Comparison of ENCODE assay signal across 1 cellular context in the genomic region with DNA sequence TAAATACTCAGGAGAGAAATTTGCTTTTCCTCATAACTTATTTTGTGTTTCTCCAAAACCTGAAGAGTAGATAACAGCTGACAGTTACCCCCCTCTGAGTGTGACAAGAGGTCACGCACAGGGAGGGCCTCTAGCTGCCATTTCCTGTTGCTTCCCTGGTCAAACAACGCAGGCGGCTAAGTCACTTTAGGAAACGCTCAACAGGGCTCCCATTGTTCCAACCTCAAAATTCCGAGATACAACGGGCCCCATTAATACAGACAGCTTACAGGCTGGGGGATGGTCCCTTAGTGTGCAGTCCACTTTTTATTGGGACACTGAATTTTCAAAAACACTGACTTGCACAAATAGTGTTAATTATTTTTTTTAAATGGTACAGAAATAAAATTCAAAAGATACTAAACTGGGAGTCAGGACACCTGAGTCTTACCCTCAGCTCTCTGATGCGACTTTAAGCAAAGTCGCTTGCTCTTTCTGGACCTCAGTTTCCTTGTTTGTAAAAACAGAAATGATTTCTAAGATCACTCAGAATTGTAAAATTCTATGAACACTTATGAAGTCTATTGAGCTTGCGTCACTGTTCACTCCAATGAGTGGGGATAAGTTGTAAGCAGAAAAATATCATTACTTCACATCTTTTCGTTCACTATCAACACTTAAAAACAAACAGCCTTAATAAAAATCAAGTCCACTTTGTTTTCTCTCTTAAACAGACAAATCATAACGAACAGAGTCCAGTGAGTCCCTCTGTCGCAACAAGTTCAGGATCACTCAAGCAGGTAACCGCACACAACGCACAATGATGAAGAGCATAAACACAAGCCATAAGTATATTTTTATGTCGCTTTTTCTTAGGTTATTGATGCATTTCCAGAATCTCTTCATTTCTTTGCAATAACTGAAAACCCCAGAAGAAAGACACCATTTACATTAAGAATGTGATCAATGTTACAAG.
A peak's percentile ranks its signal among the peaks of the same experiment; 100 is the strongest.
TF ChIP-seq lines count a peak whose summit lies in the region.

No MANE protein-coding gene starts in this region.

TF ChIP-seq in HepG2, 621 proteins besides CTCF, POLR2A, EP300 and RAD21 (continued from another document and continues in another):
- TF ChIP-seq, protein P1, sequence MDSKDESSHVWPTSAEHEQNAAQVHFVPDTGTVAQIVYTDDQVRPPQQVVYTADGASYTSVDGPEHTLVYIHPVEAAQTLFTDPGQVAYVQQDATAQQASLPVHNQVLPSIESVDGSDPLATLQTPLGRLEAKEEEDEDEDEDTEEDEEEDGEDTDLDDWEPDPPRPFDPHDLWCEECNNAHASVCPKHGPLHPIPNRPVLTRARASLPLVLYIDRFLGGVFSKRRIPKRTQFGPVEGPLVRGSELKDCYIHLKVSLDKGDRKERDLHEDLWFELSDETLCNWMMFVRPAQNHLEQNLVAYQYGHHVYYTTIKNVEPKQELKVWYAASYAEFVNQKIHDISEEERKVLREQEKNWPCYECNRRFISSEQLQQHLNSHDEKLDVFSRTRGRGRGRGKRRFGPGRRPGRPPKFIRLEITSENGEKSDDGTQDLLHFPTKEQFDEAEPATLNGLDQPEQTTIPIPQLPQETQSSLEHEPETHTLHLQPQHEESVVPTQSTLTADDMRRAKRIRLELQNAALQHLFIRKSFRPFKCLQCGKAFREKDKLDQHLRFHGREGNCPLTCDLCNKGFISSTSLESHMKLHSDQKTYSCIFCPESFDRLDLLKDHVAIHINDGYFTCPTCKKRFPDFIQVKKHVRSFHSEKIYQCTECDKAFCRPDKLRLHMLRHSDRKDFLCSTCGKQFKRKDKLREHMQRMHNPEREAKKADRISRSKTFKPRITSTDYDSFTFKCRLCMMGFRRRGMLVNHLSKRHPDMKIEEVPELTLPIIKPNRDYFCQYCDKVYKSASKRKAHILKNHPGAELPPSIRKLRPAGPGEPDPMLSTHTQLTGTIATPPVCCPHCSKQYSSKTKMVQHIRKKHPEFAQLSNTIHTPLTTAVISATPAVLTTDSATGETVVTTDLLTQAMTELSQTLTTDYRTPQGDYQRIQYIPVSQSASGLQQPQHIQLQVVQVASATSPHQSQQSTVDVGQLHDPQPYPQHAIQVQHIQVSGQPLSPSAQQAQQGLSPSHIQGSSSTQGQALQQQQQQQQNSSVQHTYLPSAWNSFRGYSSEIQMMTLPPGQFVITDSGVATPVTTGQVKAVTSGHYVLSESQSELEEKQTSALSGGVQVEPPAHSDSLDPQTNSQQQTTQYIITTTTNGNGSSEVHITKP (CRISPR knock-in tag; IDR thresholded peaks at IDR 0.05; ENCODE audit: low read depth), result no peak
- TF ChIP-seq RFXAP (CRISPR knock-in tag; IDR thresholded peaks at IDR 0.05; ENCODE audit: borderline replicate concordance) (0 out of 2 replicates have a peak, but pooled peaks have one; percentile 50), ZNF350 (CRISPR knock-in tag; IDR thresholded peaks at IDR 0.05; ENCODE audit: borderline replicate concordance, low read depth) (no peak), RBM39 (IDR thresholded peaks at IDR 0.05; ENCODE audit: low read depth, low read length, poor library complexity, severe bottlenecking) (no peak), EZH2 (conservative IDR thresholded peaks at IDR 0.05; ENCODE audit: low read depth, low read length) (no peak), ZEB1 (IDR thresholded peaks at IDR 0.05; ENCODE audit: insufficient replicate concordance, low read depth) (no peak), KMT2A (CRISPR knock-in tag; IDR thresholded peaks at IDR 0.05) (peak; percentile 55; the same call in 1 of the 2 replicates), CBX5 (CRISPR knock-in tag; IDR thresholded peaks at IDR 0.05; ENCODE audit: borderline replicate concordance) (no peak; the same call in 1 of the 2 replicates), REPIN1 (CRISPR knock-in tag; IDR thresholded peaks at IDR 0.05; ENCODE audit: borderline replicate concordance, low read depth) (peak; percentile 30; the same call in 1 of the 2 replicates), ZNF558 (CRISPR knock-in tag; IDR thresholded peaks at IDR 0.05; ENCODE audit: borderline replicate concordance) (no peak), ZNF616 (CRISPR knock-in tag; IDR thresholded peaks at IDR 0.05; ENCODE audit: low read depth) (no peak), SALL2 (CRISPR knock-in tag; IDR thresholded peaks at IDR 0.05) (no peak), FOXA3 (CRISPR knock-in tag; IDR thresholded peaks at IDR 0.05) (peak; percentile 86), SP140L (CRISPR knock-in tag; IDR thresholded peaks at IDR 0.05; ENCODE audit: borderline replicate concordance) (no peak)
- TF ChIP-seq, protein P2, sequence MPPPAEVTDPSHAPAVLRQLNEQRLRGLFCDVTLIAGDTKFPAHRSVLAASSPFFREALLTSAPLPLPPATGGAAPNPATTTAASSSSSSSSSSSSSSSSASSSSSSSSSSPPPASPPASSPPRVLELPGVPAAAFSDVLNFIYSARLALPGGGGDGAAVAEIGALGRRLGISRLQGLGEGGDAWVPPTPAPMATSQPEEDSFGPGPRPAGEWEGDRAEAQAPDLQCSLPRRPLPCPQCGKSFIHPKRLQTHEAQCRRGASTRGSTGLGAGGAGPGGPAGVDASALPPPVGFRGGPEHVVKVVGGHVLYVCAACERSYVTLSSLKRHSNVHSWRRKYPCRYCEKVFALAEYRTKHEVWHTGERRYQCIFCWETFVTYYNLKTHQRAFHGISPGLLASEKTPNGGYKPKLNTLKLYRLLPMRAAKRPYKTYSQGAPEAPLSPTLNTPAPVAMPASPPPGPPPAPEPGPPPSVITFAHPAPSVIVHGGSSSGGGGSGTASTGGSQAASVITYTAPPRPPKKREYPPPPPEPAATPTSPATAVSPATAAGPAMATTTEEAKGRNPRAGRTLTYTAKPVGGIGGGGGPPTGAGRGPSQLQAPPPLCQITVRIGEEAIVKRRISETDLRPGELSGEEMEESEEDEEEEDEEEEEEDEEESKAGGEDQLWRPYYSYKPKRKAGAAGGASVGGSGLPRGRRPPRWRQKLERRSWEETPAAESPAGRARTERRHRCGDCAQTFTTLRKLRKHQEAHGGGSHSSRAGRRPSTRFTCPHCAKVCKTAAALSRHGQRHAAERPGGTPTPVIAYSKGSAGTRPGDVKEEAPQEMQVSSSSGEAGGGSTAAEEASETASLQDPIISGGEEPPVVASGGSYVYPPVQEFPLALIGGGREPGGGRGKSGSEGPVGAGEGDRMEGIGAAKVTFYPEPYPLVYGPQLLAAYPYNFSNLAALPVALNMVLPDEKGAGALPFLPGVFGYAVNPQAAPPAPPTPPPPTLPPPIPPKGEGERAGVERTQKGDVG (CRISPR knock-in tag; IDR thresholded peaks at IDR 0.05; ENCODE audit: borderline replicate concordance), result no peak
- TF ChIP-seq, protein P3, sequence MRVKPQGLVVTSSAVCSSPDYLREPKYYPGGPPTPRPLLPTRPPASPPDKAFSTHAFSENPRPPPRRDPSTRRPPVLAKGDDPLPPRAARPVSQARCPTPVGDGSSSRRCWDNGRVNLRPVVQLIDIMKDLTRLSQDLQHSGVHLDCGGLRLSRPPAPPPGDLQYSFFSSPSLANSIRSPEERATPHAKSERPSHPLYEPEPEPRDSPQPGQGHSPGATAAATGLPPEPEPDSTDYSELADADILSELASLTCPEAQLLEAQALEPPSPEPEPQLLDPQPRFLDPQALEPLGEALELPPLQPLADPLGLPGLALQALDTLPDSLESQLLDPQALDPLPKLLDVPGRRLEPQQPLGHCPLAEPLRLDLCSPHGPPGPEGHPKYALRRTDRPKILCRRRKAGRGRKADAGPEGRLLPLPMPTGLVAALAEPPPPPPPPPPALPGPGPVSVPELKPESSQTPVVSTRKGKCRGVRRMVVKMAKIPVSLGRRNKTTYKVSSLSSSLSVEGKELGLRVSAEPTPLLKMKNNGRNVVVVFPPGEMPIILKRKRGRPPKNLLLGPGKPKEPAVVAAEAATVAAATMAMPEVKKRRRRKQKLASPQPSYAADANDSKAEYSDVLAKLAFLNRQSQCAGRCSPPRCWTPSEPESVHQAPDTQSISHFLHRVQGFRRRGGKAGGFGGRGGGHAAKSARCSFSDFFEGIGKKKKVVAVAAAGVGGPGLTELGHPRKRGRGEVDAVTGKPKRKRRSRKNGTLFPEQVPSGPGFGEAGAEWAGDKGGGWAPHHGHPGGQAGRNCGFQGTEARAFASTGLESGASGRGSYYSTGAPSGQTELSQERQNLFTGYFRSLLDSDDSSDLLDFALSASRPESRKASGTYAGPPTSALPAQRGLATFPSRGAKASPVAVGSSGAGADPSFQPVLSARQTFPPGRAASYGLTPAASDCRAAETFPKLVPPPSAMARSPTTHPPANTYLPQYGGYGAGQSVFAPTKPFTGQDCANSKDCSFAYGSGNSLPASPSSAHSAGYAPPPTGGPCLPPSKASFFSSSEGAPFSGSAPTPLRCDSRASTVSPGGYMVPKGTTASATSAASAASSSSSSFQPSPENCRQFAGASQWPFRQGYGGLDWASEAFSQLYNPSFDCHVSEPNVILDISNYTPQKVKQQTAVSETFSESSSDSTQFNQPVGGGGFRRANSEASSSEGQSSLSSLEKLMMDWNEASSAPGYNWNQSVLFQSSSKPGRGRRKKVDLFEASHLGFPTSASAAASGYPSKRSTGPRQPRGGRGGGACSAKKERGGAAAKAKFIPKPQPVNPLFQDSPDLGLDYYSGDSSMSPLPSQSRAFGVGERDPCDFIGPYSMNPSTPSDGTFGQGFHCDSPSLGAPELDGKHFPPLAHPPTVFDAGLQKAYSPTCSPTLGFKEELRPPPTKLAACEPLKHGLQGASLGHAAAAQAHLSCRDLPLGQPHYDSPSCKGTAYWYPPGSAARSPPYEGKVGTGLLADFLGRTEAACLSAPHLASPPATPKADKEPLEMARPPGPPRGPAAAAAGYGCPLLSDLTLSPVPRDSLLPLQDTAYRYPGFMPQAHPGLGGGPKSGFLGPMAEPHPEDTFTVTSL (CRISPR knock-in tag; IDR thresholded peaks at IDR 0.05; ENCODE audit: borderline replicate concordance), result peak; percentile 44; the same call in 1 of the 2 replicates
- TF ChIP-seq, protein P4, sequence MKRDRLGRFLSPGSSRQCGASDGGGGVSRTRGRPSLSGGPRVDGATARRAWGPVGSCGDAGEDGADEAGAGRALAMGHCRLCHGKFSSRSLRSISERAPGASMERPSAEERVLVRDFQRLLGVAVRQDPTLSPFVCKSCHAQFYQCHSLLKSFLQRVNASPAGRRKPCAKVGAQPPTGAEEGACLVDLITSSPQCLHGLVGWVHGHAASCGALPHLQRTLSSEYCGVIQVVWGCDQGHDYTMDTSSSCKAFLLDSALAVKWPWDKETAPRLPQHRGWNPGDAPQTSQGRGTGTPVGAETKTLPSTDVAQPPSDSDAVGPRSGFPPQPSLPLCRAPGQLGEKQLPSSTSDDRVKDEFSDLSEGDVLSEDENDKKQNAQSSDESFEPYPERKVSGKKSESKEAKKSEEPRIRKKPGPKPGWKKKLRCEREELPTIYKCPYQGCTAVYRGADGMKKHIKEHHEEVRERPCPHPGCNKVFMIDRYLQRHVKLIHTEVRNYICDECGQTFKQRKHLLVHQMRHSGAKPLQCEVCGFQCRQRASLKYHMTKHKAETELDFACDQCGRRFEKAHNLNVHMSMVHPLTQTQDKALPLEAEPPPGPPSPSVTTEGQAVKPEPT (CRISPR knock-in tag; IDR thresholded peaks at IDR 0.05; ENCODE audit: low read depth), result no peak
- TF ChIP-seq, protein P5, sequence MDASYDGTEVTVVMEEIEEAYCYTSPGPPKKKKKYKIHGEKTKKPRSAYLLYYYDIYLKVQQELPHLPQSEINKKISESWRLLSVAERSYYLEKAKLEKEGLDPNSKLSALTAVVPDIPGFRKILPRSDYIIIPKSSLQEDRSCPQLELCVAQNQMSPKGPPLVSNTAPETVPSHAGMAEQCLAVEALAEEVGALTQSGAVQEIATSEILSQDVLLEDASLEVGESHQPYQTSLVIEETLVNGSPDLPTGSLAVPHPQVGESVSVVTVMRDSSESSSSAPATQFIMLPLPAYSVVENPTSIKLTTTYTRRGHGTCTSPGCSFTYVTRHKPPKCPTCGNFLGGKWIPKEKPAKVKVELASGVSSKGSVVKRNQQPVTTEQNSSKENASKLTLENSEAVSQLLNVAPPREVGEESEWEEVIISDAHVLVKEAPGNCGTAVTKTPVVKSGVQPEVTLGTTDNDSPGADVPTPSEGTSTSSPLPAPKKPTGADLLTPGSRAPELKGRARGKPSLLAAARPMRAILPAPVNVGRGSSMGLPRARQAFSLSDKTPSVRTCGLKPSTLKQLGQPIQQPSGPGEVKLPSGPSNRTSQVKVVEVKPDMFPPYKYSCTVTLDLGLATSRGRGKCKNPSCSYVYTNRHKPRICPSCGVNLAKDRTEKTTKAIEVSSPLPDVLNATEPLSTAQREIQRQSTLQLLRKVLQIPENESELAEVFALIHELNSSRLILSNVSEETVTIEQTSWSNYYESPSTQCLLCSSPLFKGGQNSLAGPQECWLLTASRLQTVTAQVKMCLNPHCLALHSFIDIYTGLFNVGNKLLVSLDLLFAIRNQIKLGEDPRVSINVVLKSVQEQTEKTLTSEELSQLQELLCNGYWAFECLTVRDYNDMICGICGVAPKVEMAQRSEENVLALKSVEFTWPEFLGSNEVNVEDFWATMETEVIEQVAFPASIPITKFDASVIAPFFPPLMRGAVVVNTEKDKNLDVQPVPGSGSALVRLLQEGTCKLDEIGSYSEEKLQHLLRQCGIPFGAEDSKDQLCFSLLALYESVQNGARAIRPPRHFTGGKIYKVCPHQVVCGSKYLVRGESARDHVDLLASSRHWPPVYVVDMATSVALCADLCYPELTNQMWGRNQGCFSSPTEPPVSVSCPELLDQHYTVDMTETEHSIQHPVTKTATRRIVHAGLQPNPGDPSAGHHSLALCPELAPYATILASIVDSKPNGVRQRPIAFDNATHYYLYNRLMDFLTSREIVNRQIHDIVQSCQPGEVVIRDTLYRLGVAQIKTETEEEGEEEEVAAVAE (CRISPR knock-in tag; IDR thresholded peaks at IDR 0.05; ENCODE audit: borderline replicate concordance), result 0 out of 2 replicates have a peak, but pooled peaks have one; percentile 16
- TF ChIP-seq, protein P6, sequence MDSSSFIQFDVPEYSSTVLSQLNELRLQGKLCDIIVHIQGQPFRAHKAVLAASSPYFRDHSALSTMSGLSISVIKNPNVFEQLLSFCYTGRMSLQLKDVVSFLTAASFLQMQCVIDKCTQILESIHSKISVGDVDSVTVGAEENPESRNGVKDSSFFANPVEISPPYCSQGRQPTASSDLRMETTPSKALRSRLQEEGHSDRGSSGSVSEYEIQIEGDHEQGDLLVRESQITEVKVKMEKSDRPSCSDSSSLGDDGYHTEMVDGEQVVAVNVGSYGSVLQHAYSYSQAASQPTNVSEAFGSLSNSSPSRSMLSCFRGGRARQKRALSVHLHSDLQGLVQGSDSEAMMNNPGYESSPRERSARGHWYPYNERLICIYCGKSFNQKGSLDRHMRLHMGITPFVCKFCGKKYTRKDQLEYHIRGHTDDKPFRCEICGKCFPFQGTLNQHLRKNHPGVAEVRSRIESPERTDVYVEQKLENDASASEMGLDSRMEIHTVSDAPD (CRISPR knock-in tag; IDR thresholded peaks at IDR 0.05), result no peak
